Comparison of ENCODE assay signal across 8 cellular contexts in genomic region chr19:57813919-57814504, GRCh38. TPM values are rescaled to one million over a fixed set of nuclear protein-coding genes. Genes with fewer than 3 reads are reported as not detected.
DNase-seq lines count a peak whose midpoint lies in the region; FAIRE-seq and TF ChIP-seq lines count a peak whose summit lies in the region.

No MANE protein-coding gene starts in this region.

- H3K4me3 Mint-ChIP-seq in T-helper 2 cell treated with Interferon-gamma antibody and Interleukin-4, amounts not matched to agents 5 μg/mL and 100 μg/mL, for 36 hours, result peak overlapping the region; percentile 94
- peak overlapping the region; percentile 97 for H3K4me3 Mint-ChIP-seq in astrocyte (ENCODE audit: unreplicated experiment)

- peaks cover 17% of the 10 kb centered on the region for H3K79me2 ChIP-seq in astrocyte (ENCODE audit: insufficient read depth, low read length)

- peaks cover 6% of the 10 kb centered on the region for H3K36me3 ChIP-seq in astrocyte (ENCODE audit: insufficient read depth, low read length)
- peaks cover 6% of the 10 kb centered on the region for H3K36me3 ChIP-seq in thymus (ENCODE audit: control insufficient read depth, insufficient read depth)

- no peaks in the 10 kb centered on the region for H4K20me1 ChIP-seq in astrocyte (ENCODE audit: insufficient read depth, low read length)

- 39% methylated on average over 12 of the region's 13 CpGs for WGBS in thymus

- FAIRE-seq in astrocyte (lab: Jason Lieb, UNC), result no peak

- peak overlapping the region; percentile 87 for H3K4me2 ChIP-seq in astrocyte (ENCODE audit: low read length)

- H3K27ac Mint-ChIP-seq in T-helper 2 cell treated with Interferon-gamma antibody and Interleukin-4, amounts not matched to agents 5 μg/mL and 100 μg/mL, for 36 hours, result peak overlapping the region; percentile 91
- H3K27ac Mint-ChIP-seq in astrocyte (ENCODE audit: unreplicated experiment), result peak overlapping the region; percentile 89

- peak overlapping the region; percentile 76 for H2AFZ ChIP-seq in astrocyte (ENCODE audit: low read depth, low read length)

- H3K36me3 Mint-ChIP-seq in T-helper 2 cell treated with Interferon-gamma antibody and Interleukin-4, amounts not matched to agents 5 μg/mL and 100 μg/mL, for 36 hours (ENCODE audit: low read depth), result peaks cover 33% of the 10 kb centered on the region
- peaks cover 8% of the 10 kb centered on the region for H3K36me3 Mint-ChIP-seq in astrocyte (ENCODE audit: low read depth, unreplicated experiment)

- TF ChIP-seq CTCF in astrocyte (IDR thresholded peaks at IDR 0.05; ENCODE audit: insufficient read depth, low read depth, low read length), result no peak

- H3K4me3 ChIP-seq in astrocyte (ENCODE audit: insufficient read depth, low read depth, low read length) (peak overlapping the region; percentile 85), thymus (ENCODE audit: low read length) (peak overlapping the region; percentile 91)

- no peaks in the 10 kb centered on the region for H3K27me3 Mint-ChIP-seq in T-helper 2 cell treated with Interferon-gamma antibody and Interleukin-4, amounts not matched to agents 5 μg/mL and 100 μg/mL, for 36 hours (ENCODE audit: low read depth)
- H3K27me3 Mint-ChIP-seq in astrocyte (ENCODE audit: low read depth, unreplicated experiment), result no peaks in the 10 kb centered on the region

- peak overlapping the region; percentile 89 for H3K9ac ChIP-seq in astrocyte (ENCODE audit: low read length)

- H3K4me1 ChIP-seq in astrocyte (ENCODE audit: insufficient read depth, low read length) (peaks cover 3% of the 10 kb centered on the region), thymus (ENCODE audit: control insufficient read depth, insufficient read depth, low read length) (peaks cover 14% of the 10 kb centered on the region)

- no peak for DNase-seq in T-helper 2 cell treated with Interferon-gamma antibody and Interleukin-4, amounts not matched to agents 5 μg/mL and 100 μg/mL, for 36 hours (ENCODE audit: low spot score)
- DNase-seq in T-helper 2 cell (no peak), astrocyte (ENCODE audit: low read depth) (no peak), left kidney (ENCODE audit: low read depth, low spot score) (peak; percentile 22), HPDE6-E6E7 (ENCODE audit: extremely low spot score) (no peak), RPMI8226 (no peak)
- no peak for DNase-seq in stimulated activated CD4-positive, alpha-beta T cell treated with anti-CD3 and anti-CD28 coated beads, Interleukin-1b, Interleukin-23, amount 100 ng/mL, for 48 hours

- H3K4me1 Mint-ChIP-seq in T-helper 2 cell treated with Interferon-gamma antibody and Interleukin-4, amounts not matched to agents 5 μg/mL and 100 μg/mL, for 36 hours (ENCODE audit: low read depth), result peaks cover 31% of the 10 kb centered on the region
- peaks cover 15% of the 10 kb centered on the region for H3K4me1 Mint-ChIP-seq in astrocyte (ENCODE audit: low read depth, unreplicated experiment)

- H3K9me3 Mint-ChIP-seq in T-helper 2 cell treated with Interferon-gamma antibody and Interleukin-4, amounts not matched to agents 5 μg/mL and 100 μg/mL, for 36 hours, result no peaks in the 10 kb centered on the region
- H3K9me3 Mint-ChIP-seq in astrocyte (ENCODE audit: unreplicated experiment), result no peaks in the 10 kb centered on the region

- H3K9me3 ChIP-seq in astrocyte (ENCODE audit: insufficient read depth, low read depth, low read length) (no peaks in the 10 kb centered on the region), thymus (ENCODE audit: control insufficient read depth) (no peaks in the 10 kb centered on the region)

- no peaks in the 10 kb centered on the region for H3K27me3 ChIP-seq in astrocyte (ENCODE audit: insufficient read depth, low read length)
- no peaks in the 10 kb centered on the region for H3K27me3 ChIP-seq in thymus (ENCODE audit: control insufficient read depth, insufficient read depth)

- peak overlapping the region; percentile 64 for H3K27ac ChIP-seq in astrocyte (ENCODE audit: low read depth, low read length)
- H3K27ac ChIP-seq in thymus (ENCODE audit: low read depth), result no peak overlapping the region

RNA-seq across cellular contexts. Expression of gene ZNF552, which starts 0.7 kb away (rescaled TPM):
- total RNA-seq in astrocyte, result 7.2 and 9.6 TPM in 2 replicates
- polyA plus RNA-seq in thymus, result 7.8 TPM

RNA-seq across cellular contexts. Expression of gene ZNF587B, which starts 16.1 kb away (rescaled TPM):
- total RNA-seq in astrocyte, result 15.2 and 17.9 TPM in 2 replicates
- 9.1 TPM for polyA plus RNA-seq in thymus

RNA-seq across cellular contexts. Expression of gene ZNF587, which starts 35.6 kb away (rescaled TPM):
- total RNA-seq in astrocyte, result 36.7 and 37.4 TPM in 2 replicates
- polyA plus RNA-seq in thymus, result 25.4 TPM

RNA-seq across cellular contexts. Expression of gene ZNF586, which starts 44.5 kb away (rescaled TPM):
- total RNA-seq in astrocyte, result 8.8 and 11.5 TPM in 2 replicates
- polyA plus RNA-seq in thymus, result 15.2 TPM
